ENCODE assay signal across 1 cellular context in genomic region chr3:171743327-171744054, GRCh38.
TF ChIP-seq lines count a peak whose summit lies in the region.

No MANE protein-coding gene starts in this region.

TF ChIP-seq in GM12878, 131 proteins besides CTCF, POLR2A, EP300 and RAD21 (continued from another document):
- TF ChIP-seq REST (IDR thresholded peaks at IDR 0.05; ENCODE audit: low read depth, low read length) (no peak), POLR2AphosphoS5 (IDR thresholded peaks at IDR 0.05; ENCODE audit: low read length) (no peak), ETV6 (conservative IDR thresholded peaks at IDR 0.05 in 1 of 2, IDR thresholded peaks at IDR 0.05 in 1 of 2; ENCODE audit: borderline replicate concordance in 1 of 2, low read depth in 1 of 2) (no peak), BACH1 (IDR thresholded peaks at IDR 0.05; ENCODE audit: borderline replicate concordance) (no peak), ATF2 (IDR thresholded peaks at IDR 0.05; ENCODE audit: low read length) (no peak), SMC3 (IDR thresholded peaks at IDR 0.05; ENCODE audit: borderline replicate concordance, low read length) (no peak), CUX1 (IDR thresholded peaks at IDR 0.05; ENCODE audit: insufficient replicate concordance, low read depth, low read length) (no peak)
- TF ChIP-seq, protein P1, sequence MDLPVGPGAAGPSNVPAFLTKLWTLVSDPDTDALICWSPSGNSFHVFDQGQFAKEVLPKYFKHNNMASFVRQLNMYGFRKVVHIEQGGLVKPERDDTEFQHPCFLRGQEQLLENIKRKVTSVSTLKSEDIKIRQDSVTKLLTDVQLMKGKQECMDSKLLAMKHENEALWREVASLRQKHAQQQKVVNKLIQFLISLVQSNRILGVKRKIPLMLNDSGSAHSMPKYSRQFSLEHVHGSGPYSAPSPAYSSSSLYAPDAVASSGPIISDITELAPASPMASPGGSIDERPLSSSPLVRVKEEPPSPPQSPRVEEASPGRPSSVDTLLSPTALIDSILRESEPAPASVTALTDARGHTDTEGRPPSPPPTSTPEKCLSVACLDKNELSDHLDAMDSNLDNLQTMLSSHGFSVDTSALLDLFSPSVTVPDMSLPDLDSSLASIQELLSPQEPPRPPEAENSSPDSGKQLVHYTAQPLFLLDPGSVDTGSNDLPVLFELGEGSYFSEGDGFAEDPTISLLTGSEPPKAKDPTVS (IDR thresholded peaks at IDR 0.05; ENCODE audit: low read depth, low read length): no peak
